20 cellular contexts compared by ENCODE assay signal in the genomic region with DNA sequence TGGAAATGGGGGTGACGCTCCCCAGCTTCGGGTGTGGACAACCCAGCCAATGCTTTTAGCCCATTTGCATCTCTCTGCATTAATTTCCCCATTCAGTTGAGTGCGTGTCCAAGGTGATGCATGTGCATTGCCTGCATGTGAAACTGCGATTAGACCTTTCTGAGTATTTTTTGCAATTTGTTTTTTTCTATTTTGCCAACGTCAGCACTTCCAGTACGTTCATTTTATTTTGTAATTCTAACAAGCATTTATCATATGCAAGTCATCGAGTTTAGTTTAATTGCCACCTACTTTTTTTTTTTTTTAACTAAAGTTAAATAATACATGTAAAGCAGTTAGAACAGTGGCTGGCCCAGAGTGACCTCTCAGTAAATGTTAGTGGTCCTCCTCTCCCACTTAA. TPM values are rescaled to one million over a fixed set of nuclear protein-coding genes. Genes with fewer than 3 reads are reported as not detected.
DNase-seq lines count a peak whose midpoint lies in the region; ATAC-seq, FAIRE-seq and TF ChIP-seq lines count a peak whose summit lies in the region.
"Had no signal": no experiment of that assay in that cellular context is flagged by ENCODE, and none has a peak within 500 bp of the region (broad histone marks: within the 10 kb centered on the region; RNA-seq: fewer than 3 reads in every experiment).

No MANE protein-coding gene starts in this region.

- TF ChIP-seq CTCF in A549 (IDR thresholded peaks at IDR 0.05) (no peak), HEK293 (tag by site-specific recombination; IDR thresholded peaks at IDR 0.05) (no peak), VCaP (conservative IDR thresholded peaks at IDR 0.05) (no peak), spleen (IDR thresholded peaks at IDR 0.05 in 8 of 11, conservative IDR thresholded peaks at IDR 0.05 in 3 of 11) (no peak)

- H3K4me1 ChIP-seq in A549 (no peaks in the 10 kb centered on the region), HEK293 (ENCODE audit: control insufficient read depth, insufficient read depth, low read length) (no peaks in the 10 kb centered on the region), spleen (no peaks in the 10 kb centered on the region)

- intact Hi-C loops in spleen (cut with DNase I; ENCODE audit: low total_unique reads), result no loop called here

- CTCF ChIA-PET in A549 (lab: Yijun Ruan, JAX) (no interaction called here), HEK293 (lab: Yijun Ruan, JAX) (no interaction called here)

- FAIRE-seq in A549 (lab: Jason Lieb, UNC), result no peak
- FAIRE-seq: D721Med, GM12891 had no signal

- 57% methylated on average over 7 of the region's 7 CpGs for WGBS in A549 (ENCODE audit: missing lambda C conversion rate)
- WGBS in spleen, 5 donors, result 74 to 85% (median 83%) methylated on average over 7 of the region's 7 CpGs

- H3K9me3 ChIP-seq in A549 (no peaks in the 10 kb centered on the region), HEK293 (ENCODE audit: control insufficient read depth, insufficient read depth, low read depth, low read length) (no peaks in the 10 kb centered on the region), spleen (no peaks in the 10 kb centered on the region)

- no peak for TF ChIP-seq EP300 in A549 (IDR thresholded peaks at IDR 0.05)

- H3K27ac ChIP-seq in A549 (no peak overlapping the region), HEK293 (ENCODE audit: extremely low read depth, low read depth, low read length) (no peak overlapping the region), VCaP (0 out of 2 replicates have a peak overlapping the region, but pooled peaks have one; percentile 3), spleen (no peak overlapping the region)

- ATAC-seq in A549, result no peak
- ATAC-seq: CD8-positive, alpha-beta T cell; GM23338 had no signal

- no peak overlapping the region for H3K4me2 ChIP-seq in A549
- H3K4me2 ChIP-seq: GM23338 had no signal

- DNase-seq in A549 (ENCODE audit: low read depth in 1 of 2, low spot score in 1 of 2), result no peak
- peak; percentile 44 for DNase-seq in NCI-H748 (lab: John Stamatoyannopoulos, UW; ENCODE audit: unreplicated experiment)
- DNase-seq in NCI-H82 (lab: John Stamatoyannopoulos, UW), result no peak
- no peak for DNase-seq in SKM-1 (lab: John Stamatoyannopoulos, UW; ENCODE audit: unreplicated experiment)
- no peak for DNase-seq in spleen
- no peak for DNase-seq in NCI-H1694 (lab: John Stamatoyannopoulos, UW)
- DNase-seq: CD8-positive, alpha-beta T cell; COR-L47; DMS153; DMS79 treated with DMSO at 0.1 percent for 48 hours; EL; HCEC 1CT had no signal

- POLR2A ChIA-PET in A549 (lab: Yijun Ruan, JAX) (no interaction called here), HEK293 (lab: Yijun Ruan, JAX) (no interaction called here)

- H3K36me3 ChIP-seq in HEK293 (ENCODE audit: control insufficient read depth in 2 of 2, insufficient read depth in 1 of 2, low read length in 2 of 2) (no peaks in the 10 kb centered on the region), spleen (no peaks in the 10 kb centered on the region)

- TF ChIP-seq RAD21 in A549 (conservative IDR thresholded peaks at IDR 0.05 in 1 of 2, IDR thresholded peaks at IDR 0.05 in 1 of 2), result no peak

- H3K4me3 ChIP-seq in A549 (no peak overlapping the region), HEK293 (ENCODE audit: low read depth, low read length) (no peak overlapping the region), spleen (no peak overlapping the region)
- H3K4me3 ChIP-seq: GM23338 had no signal

- TF ChIP-seq POLR2A in A549 (IDR thresholded peaks at IDR 0.05; ENCODE audit: low read length) (no peak), spleen (IDR thresholded peaks at IDR 0.05) (no peak)

- peaks cover 0 to 26% (median 0%) of the 10 kb centered on the region in 7 donors for H3K27me3 ChIP-seq in spleen (replicated peaks in 1 of 7)

TF ChIP-seq in A549, 52 proteins besides CTCF, POLR2A, EP300 and RAD21:
- TF ChIP-seq TFCP2L1 (CRISPR knock-in tag; IDR thresholded peaks at IDR 0.05) (no peak), MAFK (IDR thresholded peaks at IDR 0.05; ENCODE audit: partially characterized antibody) (peak; percentile 95)

TF ChIP-seq in HEK293, 187 proteins besides CTCF, POLR2A, EP300 and RAD21:
- TF ChIP-seq ZNF366 (tag by site-specific recombination; conservative IDR thresholded peaks at IDR 0.05), result no peak
- TF ChIP-seq, protein P1, sequence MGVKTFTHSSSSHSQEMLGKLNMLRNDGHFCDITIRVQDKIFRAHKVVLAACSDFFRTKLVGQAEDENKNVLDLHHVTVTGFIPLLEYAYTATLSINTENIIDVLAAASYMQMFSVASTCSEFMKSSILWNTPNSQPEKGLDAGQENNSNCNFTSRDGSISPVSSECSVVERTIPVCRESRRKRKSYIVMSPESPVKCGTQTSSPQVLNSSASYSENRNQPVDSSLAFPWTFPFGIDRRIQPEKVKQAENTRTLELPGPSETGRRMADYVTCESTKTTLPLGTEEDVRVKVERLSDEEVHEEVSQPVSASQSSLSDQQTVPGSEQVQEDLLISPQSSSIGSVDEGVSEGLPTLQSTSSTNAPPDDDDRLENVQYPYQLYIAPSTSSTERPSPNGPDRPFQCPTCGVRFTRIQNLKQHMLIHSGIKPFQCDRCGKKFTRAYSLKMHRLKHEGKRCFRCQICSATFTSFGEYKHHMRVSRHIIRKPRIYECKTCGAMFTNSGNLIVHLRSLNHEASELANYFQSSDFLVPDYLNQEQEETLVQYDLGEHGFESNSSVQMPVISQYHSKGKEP (tag by site-specific recombination; IDR thresholded peaks at IDR 0.05), result 0 out of 2 replicates have a peak, but pooled peaks have one; percentile 7
TF ChIP-seq in HEK293: peak in this region for 1.

RNA-seq across cellular contexts. Expression of a gene that starts 24.1 kb away (rescaled TPM):
- polyA plus RNA-seq in A549 (2011; rRNA removed) (15.3 and 20.7 TPM in 2 replicates), A549 (2017; fragmentation: RNase III; extraction: RNeasy Plus Mini Kit Qiagen cat#74134 plus additional on column Dnase treatment) (25.2 to 27.8 TPM (median 27.2 TPM) in 3 replicates), spleen (10 to 100 TPM; 15.8 to 21.1 (median 19.7) TPM)
- polyA plus RNA-seq in A549 (2012; cell fraction: cytosol; rRNA removed), result 24.0 and 25.3 TPM in 2 replicates
- polyA plus RNA-seq in A549 (2012; cell fraction: nucleus; rRNA removed), result 12.6 and 14.3 TPM in 2 replicates
- 2.7 and 3.0 TPM in 2 replicates for polyA minus RNA-seq in A549 (2011; rRNA and poly(A)+ RNA removed)
- 10 to 100 TPM in 4 of 7 donors, 1 to 10 TPM in 3; 8.2 to 13.9 (median 10.4) TPM for total RNA-seq in spleen

RNA-seq across cellular contexts. Expression of a gene that starts 40.2 kb away (rescaled TPM):
- polyA plus RNA-seq in A549 (2011; rRNA removed), result not detected in 2 replicates
- polyA plus RNA-seq in A549 (2012; cell fraction: cytosol; rRNA removed), result not detected in 2 replicates
- polyA plus RNA-seq in A549 (2012; cell fraction: nucleus; rRNA removed), result not detected in 2 replicates
- 0.01 TPM in 1 of 3 replicates, not detected in the others for polyA plus RNA-seq in A549 (2017; fragmentation: RNase III; extraction: RNeasy Plus Mini Kit Qiagen cat#74134 plus additional on column Dnase treatment)
- polyA minus RNA-seq in A549 (2011; rRNA and poly(A)+ RNA removed), result not detected in 2 replicates
- under 1 TPM in 5 of 7 donors, not detected in 2; 0.07 to 0.21 (median 0.09) TPM for total RNA-seq in spleen
- under 1 TPM; 0.02 to 0.03 (median 0.02) TPM for polyA plus RNA-seq in spleen
- total RNA-seq: A673; CD8-positive, alpha-beta T cell; HT1080 had no signal

RNA-seq across cellular contexts. Expression of a gene that starts 57.3 kb away (rescaled TPM):
- 0.06 and 0.08 TPM in 2 replicates for polyA plus RNA-seq in A549 (2011; rRNA removed)
- polyA plus RNA-seq in A549 (2012; cell fraction: cytosol; rRNA removed), result 0.04 TPM in 2 replicates
- polyA plus RNA-seq in A549 (2012; cell fraction: nucleus; rRNA removed), result 0.02 and 0.16 TPM in 2 replicates
- 0.04 to 0.24 TPM (median 0.15 TPM) in 3 replicates for polyA plus RNA-seq in A549 (2017; fragmentation: RNase III; extraction: RNeasy Plus Mini Kit Qiagen cat#74134 plus additional on column Dnase treatment)
- polyA minus RNA-seq in A549 (2011; rRNA and poly(A)+ RNA removed), result 0.12 and 0.63 TPM in 2 replicates
- under 1 TPM; 0.23 to 0.79 (median 0.37) TPM for total RNA-seq in spleen
- under 1 TPM; 0.22 to 0.33 (median 0.30) TPM for polyA plus RNA-seq in spleen
- total RNA-seq: A673; CD8-positive, alpha-beta T cell; GM23338; HT1080 had no signal
- polyA plus RNA-seq: CD14-positive monocyte, GM23338 had no signal

RNA-seq across cellular contexts. Expression of a gene that starts 57.4 kb away (rescaled TPM):
- 0.46 and 0.53 TPM in 2 replicates for polyA plus RNA-seq in A549 (2011; rRNA removed)
- polyA plus RNA-seq in A549 (2012; cell fraction: cytosol; rRNA removed), result 0.53 and 1.1 TPM in 2 replicates
- polyA plus RNA-seq in A549 (2012; cell fraction: nucleus; rRNA removed), result 0.76 and 1.00 TPM in 2 replicates
- polyA plus RNA-seq in A549 (2017; fragmentation: RNase III; extraction: RNeasy Plus Mini Kit Qiagen cat#74134 plus additional on column Dnase treatment), result 0.70 to 1.3 TPM (median 0.96 TPM) in 3 replicates
- polyA minus RNA-seq in A549 (2011; rRNA and poly(A)+ RNA removed), result 0.29 TPM in 1 of 2 replicates, not detected in the other
- 1 to 10 TPM in 6 of 7 donors, under 1 TPM in 1; 0.69 to 7.3 (median 2.1) TPM for total RNA-seq in spleen
- 1 to 10 TPM; 2.5 to 6.7 (median 3.0) TPM for polyA plus RNA-seq in spleen
- total RNA-seq: A673; CD8-positive, alpha-beta T cell; HT1080 had no signal
- polyA plus RNA-seq: CD14-positive monocyte had no signal
